ENCODE assay signal across 21 cellular contexts in genomic region chr11:120501440-120501839, GRCh38. TPM values are rescaled to one million over a fixed set of nuclear protein-coding genes. Genes with fewer than 3 reads are reported as not detected.
DNase-seq lines count a peak whose midpoint lies in the region; ATAC-seq, FAIRE-seq and TF ChIP-seq lines count a peak whose summit lies in the region.
"Had no signal": no experiment of that assay in that cellular context is flagged by ENCODE, and none has a peak within 500 bp of the region (broad histone marks: within the 10 kb centered on the region; RNA-seq: fewer than 3 reads in every experiment).

No MANE protein-coding gene starts in this region.

- SMC1A ChIA-PET in GM12878 (lab: Charles Lee; ENCODE audit: uncharacterized antibody, unreplicated experiment): interaction anchor here (0.9 to 3.9 kb wide), 9 partner anchors 8 to 301 kb away, joined by 3 to 20 read pairs (median 4); partner anchors contain the start of gene TLCD5

- TF ChIP-seq EP300 in GM12878 (IDR thresholded peaks at IDR 0.05; ENCODE audit: borderline replicate concordance in 1 of 2, control insufficient read depth in 1 of 2, low read depth in 2 of 2, low read length in 2 of 2): no peak
- no peak for TF ChIP-seq EP300 in stomach (IDR thresholded peaks at IDR 0.05)

- no peak overlapping the region for H2BK5ac ChIP-seq in mesenchymal stem cell (ENCODE audit: low read depth, low read length, poor library complexity, severe bottlenecking)

- no peaks in the 10 kb centered on the region for H4K20me1 ChIP-seq in GM12878 (ENCODE audit: control insufficient read depth, insufficient read depth)

- no peak overlapping the region for H4K91ac ChIP-seq in mesenchymal stem cell (ENCODE audit: low read length)

- peaks cover 3% of the 10 kb centered on the region for H3K4me1 Mint-ChIP-seq in type B pancreatic cell (ENCODE audit: unreplicated experiment)

- WGBS in GM12878 (ENCODE audit: insufficient coverage, insufficient replicate concordance, low lambda C conversion rate, missing lambda C conversion rate): 13% methylated on average over 2 of the region's 2 CpGs
- WGBS in mesenchymal stem cell: no CpG with 5 or more reads among the region's 2 CpGs
- WGBS in stomach, 5 donors: 9 to 27% (median 21%) methylated on average over 2 of the region's 2 CpGs
- 61 to 68% (median 68%) methylated on average over 2 of the region's 2 CpGs for WGBS in psoas muscle, 3 donors

- H3K4me3 Mint-ChIP-seq in type B pancreatic cell: no peak overlapping the region

- no peak overlapping the region for H2AK5ac ChIP-seq in mesenchymal stem cell (ENCODE audit: low read length, severe bottlenecking)

- no peak overlapping the region for H3K4ac ChIP-seq in mesenchymal stem cell (ENCODE audit: low read depth in 1 of 2, low read length in 2 of 2)

- no peaks in the 10 kb centered on the region for H3K36me3 ChIP-seq in HUES6 (ENCODE audit: control insufficient read depth, insufficient read depth, low read length)
- no peaks in the 10 kb centered on the region for H3K36me3 ChIP-seq in GM12878 (ENCODE audit: control insufficient read depth in 2 of 2, insufficient read depth in 2 of 2, low read length in 1 of 2)
- H3K36me3 ChIP-seq in mesenchymal stem cell (ENCODE audit: control insufficient read depth in 1 of 2, insufficient read depth in 2 of 2, low read depth in 1 of 2, low read length in 2 of 2): peaks cover 0 to 9% of the 10 kb centered on the region in 2 experiments
- no peaks in the 10 kb centered on the region for H3K36me3 ChIP-seq in stomach
- no peaks in the 10 kb centered on the region for H3K36me3 ChIP-seq in psoas muscle (ENCODE audit: insufficient read depth in 1 of 2, low read depth in 1 of 2)
- H3K36me3 ChIP-seq: BE2C, HAP-1 had no signal

- no peak for FAIRE-seq in GM12878 (lab: Jason Lieb, UNC)
- FAIRE-seq: D721Med had no signal

- CTCF ChIA-PET in GM12878 (lab: Yijun Ruan, JAX): interaction anchor here (1.2 to 5.2 kb wide), 6 partner anchors 9 to 428 kb away, joined by 3 to 40 read pairs (median 6); partner anchors contain the start of genes ARHGEF12 and GRIK4

- no TSS peak for BruUV-seq in GM12878 (replicated peaks; lab: Mats Ljungman, UMichigan)

- no peak overlapping the region for H3K14ac ChIP-seq in mesenchymal stem cell (ENCODE audit: low read length in 2 of 2)

- TF ChIP-seq RAD21 in GM12878 (IDR thresholded peaks at IDR 0.05; ENCODE audit: insufficient read depth, low read depth, low read length): no peak

- H3K9ac ChIP-seq in HUES6 (ENCODE audit: low read length): no peak overlapping the region
- no peak overlapping the region for H3K9ac ChIP-seq in GM12878 (ENCODE audit: control insufficient read depth, insufficient read depth, low read length)
- no peak overlapping the region for H3K9ac ChIP-seq in mesenchymal stem cell (ENCODE audit: low read length)

- intact Hi-C loops in GM12878 (cut with micrococcal nuclease; ENCODE audit: unreplicated experiment): loop anchor here (5.0 kb wide), 1 partner anchor 164 kb away; the partner anchor contains the start of gene ARHGEF12
- intact Hi-C loops in stomach (cut with DNase I; ENCODE audit: low total_unique reads): no loop called here
- intact Hi-C loops in psoas muscle (cut with DNase I): loop anchor here in 1 of 2 donors (10.0 kb wide), 1 partner anchor 693 kb away; no protein-coding TSS in a partner anchor

- H3K18ac ChIP-seq in mesenchymal stem cell (ENCODE audit: low read depth in 1 of 2, low read length in 2 of 2): no peak overlapping the region

- H3K9me3 ChIP-seq in HUES6 (ENCODE audit: control insufficient read depth, insufficient read depth, low read depth, low read length) (no peaks in the 10 kb centered on the region), GM12878 (replicated peaks; ENCODE audit: control insufficient read depth, insufficient read depth, low read length) (no peaks in the 10 kb centered on the region), mesenchymal stem cell (ENCODE audit: control insufficient read depth, low read length) (no peaks in the 10 kb centered on the region), stomach (no peaks in the 10 kb centered on the region), psoas muscle (no peaks in the 10 kb centered on the region)
- H3K9me3 ChIP-seq: BE2C, HAP-1 had no signal

- H3K4me2 ChIP-seq in GM12878 (ENCODE audit: control insufficient read depth, insufficient read depth) (no peak overlapping the region), mesenchymal stem cell (ENCODE audit: low read length, poor library complexity, severe bottlenecking) (no peak overlapping the region)

- TF ChIP-seq CTCF in GM12878 (IDR thresholded peaks at IDR 0.05 in 2 of 3, conservative IDR thresholded peaks at IDR 0.05 in 1 of 3; ENCODE audit: control insufficient read depth in 2 of 3, extremely low read depth in 1 of 3, insufficient read depth in 1 of 3, low read depth in 3 of 3, low read length in 3 of 3) (no peak), stomach (IDR thresholded peaks at IDR 0.05) (no peak), psoas muscle (IDR thresholded peaks at IDR 0.05) (no peak), type B pancreatic cell (conservative IDR thresholded peaks at IDR 0.05) (no peak)

- no peak overlapping the region for H3K27ac Mint-ChIP-seq in type B pancreatic cell

- H3K4me1 ChIP-seq in HUES6 (ENCODE audit: control insufficient read depth, insufficient read depth, low read length) (peaks cover 40% of the 10 kb centered on the region), GM12878 (ENCODE audit: control insufficient read depth, insufficient read depth, low read length) (peaks cover 20% of the 10 kb centered on the region), mesenchymal stem cell (ENCODE audit: control insufficient read depth, insufficient read depth, low read depth, low read length) (peaks cover 13% of the 10 kb centered on the region), stomach (peaks cover 0 to 4% (median 0%) of the 10 kb centered on the region in 4 donors), psoas muscle (no peaks in the 10 kb centered on the region)
- H3K4me1 ChIP-seq: BE2C had no signal

- H4K8ac ChIP-seq in mesenchymal stem cell (ENCODE audit: low read length): no peak overlapping the region

- H3K27me3 ChIP-seq in HUES6 (ENCODE audit: control insufficient read depth, insufficient read depth, low read length): no peaks in the 10 kb centered on the region
- H3K27me3 ChIP-seq in GM12878 (replicated peaks in 1 of 2; ENCODE audit: control insufficient read depth in 2 of 2, insufficient read depth in 2 of 2, low read length in 1 of 2): no peaks in the 10 kb centered on the region; a peak in 1 of 4 replicates
- H3K27me3 ChIP-seq in mesenchymal stem cell (ENCODE audit: control insufficient read depth in 1 of 2, insufficient read depth in 1 of 2, low read length in 2 of 2): peaks cover 0 to 15% of the 10 kb centered on the region in 2 experiments
- H3K27me3 ChIP-seq in stomach: peaks cover 0 to 45% (median 2%) of the 10 kb centered on the region in 3 donors
- peaks cover 0 to 56% (median 0%) of the 10 kb centered on the region in 3 donors for H3K27me3 ChIP-seq in psoas muscle (ENCODE audit: insufficient read depth in 3 of 3, low read length in 2 of 3)
- H3K27me3 ChIP-seq: BE2C had no signal

- no peak overlapping the region for H2BK15ac ChIP-seq in mesenchymal stem cell (ENCODE audit: low read depth, poor library complexity, severe bottlenecking)

- no peak overlapping the region for H3K23ac ChIP-seq in mesenchymal stem cell (ENCODE audit: low read length in 2 of 2)

- H2AFZ ChIP-seq in GM12878 (ENCODE audit: control insufficient read depth, low read depth, low read length) (no peak overlapping the region), mesenchymal stem cell (ENCODE audit: low read depth, low read length) (no peak overlapping the region)

- no peaks in the 10 kb centered on the region for H3K79me2 ChIP-seq in GM12878 (ENCODE audit: control insufficient read depth, insufficient read depth, low read length)

- H3K27ac ChIP-seq in HUES6 (ENCODE audit: low read depth, low read length) (no peak overlapping the region; the same call in 1 of the 2 replicates), GM12878 (ENCODE audit: control insufficient read depth, insufficient read depth) (peak overlapping the region; percentile 24; the same call in 1 of the 2 replicates), mesenchymal stem cell (ENCODE audit: low read length, poor library complexity, severe bottlenecking) (peak overlapping the region; percentile 19), stomach (no peak overlapping the region), psoas muscle (no peak overlapping the region)
- H3K27ac ChIP-seq: HL-60 had no signal

- H3K79me1 ChIP-seq in mesenchymal stem cell (replicated peaks; ENCODE audit: low read length, poor library complexity, severe bottlenecking): no peaks in the 10 kb centered on the region

- H3K4me3 ChIP-seq in HUES6 (ENCODE audit: low read depth, low read length): peak overlapping the region; percentile 18; the same call in 1 of the 2 replicates
- H3K4me3 ChIP-seq in GM12878: no peak overlapping the region
- no peak overlapping the region for H3K4me3 ChIP-seq in mesenchymal stem cell (ENCODE audit: insufficient read depth in 1 of 2, low read depth in 1 of 2, low read length in 2 of 2)
- H3K4me3 ChIP-seq in stomach: no peak overlapping the region
- no peak overlapping the region for H3K4me3 ChIP-seq in psoas muscle
- H3K4me3 ChIP-seq: HAP-1 had no signal

- no peaks in the 10 kb centered on the region for H3K36me3 Mint-ChIP-seq in type B pancreatic cell

- H2BK120ac ChIP-seq in mesenchymal stem cell (ENCODE audit: low read depth, low read length): no peak overlapping the region

- POLR2A ChIA-PET in GM12878 (lab: Charles Lee): no interaction called here

- peaks cover 28% of the 10 kb centered on the region for H3K27me3 Mint-ChIP-seq in type B pancreatic cell

- H3K9me3 Mint-ChIP-seq in type B pancreatic cell: no peaks in the 10 kb centered on the region

- no peak for TF ChIP-seq POLR2A in GM12878 (IDR thresholded peaks at IDR 0.05; ENCODE audit: low read depth, low read length)
- no peak for TF ChIP-seq POLR2A in stomach (IDR thresholded peaks at IDR 0.05)

- RAD21 ChIA-PET in GM12878 (lab: Charles Lee; ENCODE audit: unreplicated experiment): interaction anchor here (1.1 to 2.0 kb wide), 2 partner anchors 9 kb away, joined by 3 to 4 read pairs; no protein-coding TSS in a partner anchor

- peak; percentile 15 for DNase-seq in NCI-H1417 treated with DMSO at 0.1 percent for 48 hours (lab: John Stamatoyannopoulos, UW)
- no peak for DNase-seq in GM12878 (ENCODE audit: low read depth, low spot score)
- no peak for DNase-seq in mesenchymal stem cell
- DNase-seq in stomach: no peak
- no peak for DNase-seq in psoas muscle
- DNase-seq in type B pancreatic cell (ENCODE audit: extremely low spot score, unreplicated experiment): no peak
- DNase-seq: BE2C, DMS53, GDM1, IMR-90, MV-4-11, NCI-H1930, NCI-H2227 treated with DMSO at 0.1 percent for 48 hours, NCI-H510A had no signal

- in situ Hi-C loops in GM12878 (cut with MboI): no loop called here

- no peak overlapping the region for H2BK12ac ChIP-seq in mesenchymal stem cell (ENCODE audit: low read length in 2 of 2)

- ATAC-seq in GM12878 (no peak), psoas muscle (no peak)
- ATAC-seq: Right ventricle myocardium inferior had no signal

RNA-seq across cellular contexts. Expression of gene GRIK4, which starts 10.1 kb away (rescaled TPM):
- total RNA-seq in GM12878 (2013; cell fraction: nucleolus; rRNA removed): 3.7 and 5.4 TPM in 2 replicates
- total RNA-seq in GM12878 (2014; rRNA removed) (0.44 and 0.85 TPM in 2 replicates), GM12878 (2014; rRNA removed; fragmentation: Illumina TruSeq; extraction: Trizol) (0.63 and 0.83 TPM in 2 replicates), GM12878 (2021) (1.0 and 1.3 TPM in 2 replicates), stomach (not detected), psoas muscle (under 1 TPM in 1 of 4 donors, not detected in 3; 0.11 TPM), type B pancreatic cell (ENCODE audit: low replicate concordance) (0.17 and 0.72 TPM in 2 replicates)
- polyA plus RNA-seq in GM12878 (2011; ENCODE audit: low read depth): 0.22 TPM
- polyA plus RNA-seq in GM12878 (2011; rRNA removed) (1.6 and 3.6 TPM in 2 replicates), GM12878 (2014; fragmentation: Illumina TruSeq; extraction: Trizol) (0.48 and 0.88 TPM in 2 replicates), GM12878 (2014; fragmentation: Nextera tagmentation; extraction: Ambion mirVana) (under 1 TPM; 0.33 to 0.45 TPM), GM12878 (2014; rRNA removed) (0.77 and 0.78 TPM in 2 replicates), GM12878 (2016; fragmentation: Nextera tagmentation; extraction: Ambion mirVana) (under 1 TPM; 0.55 to 0.66 TPM), stomach (under 1 TPM in 2 of 3 donors, not detected in 1; 0.06 to 0.31 TPM), psoas muscle (under 1 TPM in 2 of 3 donors, not detected in 1; 0.04 TPM)
- 4.0 and 4.3 TPM in 2 replicates for polyA plus RNA-seq in GM12878 (2011; cell fraction: cytosol; rRNA removed)
- 9.6 and 11.7 TPM in 2 replicates for polyA plus RNA-seq in GM12878 (2011; cell fraction: nucleus; rRNA removed)
- polyA plus RNA-seq in GM12878 (2012): 0.41 and 0.51 TPM in 2 replicates
- 5.3 and 7.7 TPM in 2 replicates for polyA minus RNA-seq in GM12878 (2011; rRNA and poly(A)+ RNA removed)
- 1.5 and 1.9 TPM in 2 replicates for polyA minus RNA-seq in GM12878 (2011; cell fraction: cytosol; rRNA and poly(A)+ RNA removed)
- polyA minus RNA-seq in GM12878 (2011; cell fraction: nucleus; rRNA and poly(A)+ RNA removed): 9.7 and 17.1 TPM in 2 replicates
- 0.26 TPM for polyA plus RNA-seq in mesenchymal stem cell (2013, experiment 1 of 2)
- 0.23 TPM for polyA plus RNA-seq in mesenchymal stem cell (2013, experiment 2 of 2)
- total RNA-seq: A673, HT-29, Right ventricle myocardium inferior had no signal

Comparison
In these comparisons a context has a peak if more than half of its experiments do, and no peak if none do; other contexts are left out.
1. H3K27ac ChIP-seq: peak in GM12878 (single experiment) and mesenchymal stem cell (single experiment); none in HUES6 (single experiment), stomach (0 of 5) and psoas muscle (single experiment).